ENCODE assay signal across 29 cellular contexts in genomic region chr20:63347950-63348827, GRCh38. TPM values are rescaled to one million over a fixed set of nuclear protein-coding genes. Genes with fewer than 3 reads are reported as not detected.
"Had no signal": no experiment of that assay in that cellular context is flagged by ENCODE, and none has a peak within 500 bp of the region (broad histone marks: within the 10 kb centered on the region; RNA-seq: fewer than 3 reads in every experiment).

No MANE protein-coding gene starts in this region.

- H3K4me3 Mint-ChIP-seq: activated CD4-positive, alpha-beta T cell treated with anti-CD3 and anti-CD28 coated beads, Interleukin-2, amount 10 ng/mL, durations not matched to agents 24 days and 14 days; activated CD8-positive, alpha-beta T cell treated with anti-CD3 and anti-CD28 coated beads, Interleukin-2, amount 10 ng/mL, durations not matched to agents 7 days and 5 days; activated naive CD4-positive, alpha-beta T cell treated with anti-CD3 and anti-CD28 coated beads, Interleukin-2, amount 50 U/mL, for 24 hours; activated naive CD8-positive, alpha-beta T cell treated with anti-CD3 and anti-CD28 coated beads, Interleukin-2, amount 10 ng/mL, durations not matched to agents 7 days and 5 days; activated T-cell treated with anti-CD3 and anti-CD28 coated beads, Interleukin-2, amount 50 U/mL, for 24 hours; T-helper 1 cell treated with Interleukin-12 subunit alpha and Interleukin-12 subunit beta and Interleukin-4 antibody, amounts not matched to agents 30 μg/mL and 1 μg/mL, for 36 hours; T-helper 2 cell treated with Interferon-gamma antibody and Interleukin-4, amounts not matched to agents 5 μg/mL and 100 μg/mL, for 36 hours had no signal

- H3K27ac Mint-ChIP-seq: activated CD4-positive, alpha-beta T cell treated with anti-CD3 and anti-CD28 coated beads, Interleukin-2, amount 10 ng/mL, durations not matched to agents 24 days and 14 days; activated CD8-positive, alpha-beta T cell treated with anti-CD3 and anti-CD28 coated beads, Interleukin-2, amount 10 ng/mL, durations not matched to agents 7 days and 5 days; activated naive CD4-positive, alpha-beta T cell treated with anti-CD3 and anti-CD28 coated beads, Interleukin-2, amount 50 U/mL, for 24 hours; activated naive CD8-positive, alpha-beta T cell treated with anti-CD3 and anti-CD28 coated beads, Interleukin-2, amount 10 ng/mL, durations not matched to agents 7 days and 5 days; activated T-cell treated with anti-CD3 and anti-CD28 coated beads, Interleukin-2, amount 50 U/mL, for 24 hours; activated T-helper 2 cell treated with anti-CD3 and anti-CD28 coated beads, Interferon-gamma antibody, Interleukin-2, Interleukin-4, amounts not matched to agents 10 μg/mL and 5 μg/mL and 100 μg/mL, durations not matched to agents 14 hours and 24 hours and 36 hours; T-helper 1 cell treated with Interleukin-12 subunit alpha and Interleukin-12 subunit beta and Interleukin-4 antibody, amounts not matched to agents 30 μg/mL and 1 μg/mL, for 36 hours; T-helper 2 cell treated with Interferon-gamma antibody and Interleukin-4, amounts not matched to agents 5 μg/mL and 100 μg/mL, for 36 hours had no signal

- H3K27me3 Mint-ChIP-seq: activated CD4-positive, alpha-beta T cell treated with anti-CD3 and anti-CD28 coated beads, Interleukin-2, amount 10 ng/mL, durations not matched to agents 24 days and 14 days; activated naive CD4-positive, alpha-beta T cell treated with anti-CD3 and anti-CD28 coated beads, Interleukin-2, amount 50 U/mL, for 24 hours; activated naive CD8-positive, alpha-beta T cell treated with anti-CD3 and anti-CD28 coated beads, Interleukin-2, amount 10 ng/mL, durations not matched to agents 7 days and 5 days had no signal

- H3K9me3 Mint-ChIP-seq: activated naive CD4-positive, alpha-beta T cell treated with anti-CD3 and anti-CD28 coated beads, Interleukin-2, amount 50 U/mL, for 24 hours had no signal

- H3K4me1 Mint-ChIP-seq: activated CD4-positive, alpha-beta T cell treated with anti-CD3 and anti-CD28 coated beads, Interleukin-2, amount 10 ng/mL, durations not matched to agents 24 days and 14 days; activated naive CD4-positive, alpha-beta T cell treated with anti-CD3 and anti-CD28 coated beads, Interleukin-2, amount 50 U/mL, for 24 hours; activated naive CD8-positive, alpha-beta T cell treated with anti-CD3 and anti-CD28 coated beads, Interleukin-2, amount 10 ng/mL, durations not matched to agents 7 days and 5 days had no signal

- H3K36me3 Mint-ChIP-seq: activated naive CD4-positive, alpha-beta T cell treated with anti-CD3 and anti-CD28 coated beads, Interleukin-2, amount 50 U/mL, for 24 hours; activated naive CD8-positive, alpha-beta T cell treated with anti-CD3 and anti-CD28 coated beads, Interleukin-2, amount 10 ng/mL, durations not matched to agents 7 days and 5 days had no signal

- DNase-seq: activated CD4-positive, alpha-beta T cell treated with anti-CD3 and anti-CD28 coated beads, Interleukin-2, amount 10 ng/mL, durations not matched to agents 24 days and 14 days; activated CD4-positive, alpha-beta T cell treated with anti-CD3 and anti-CD28 coated beads, Interleukin-2, amount 50 U/mL, for 48 hours; activated CD8-positive, alpha-beta T cell treated with anti-CD3 and anti-CD28 coated beads, Interleukin-2, amount 10 ng/mL, durations not matched to agents 7 days and 5 days; activated gamma-delta T cell; activated naive CD4-positive, alpha-beta T cell treated with Interleukin-2 at 50 U/mL for 16 hours; activated naive CD8-positive, alpha-beta T cell treated with anti-CD3 and anti-CD28 coated beads, Interleukin-2, amount 10 ng/mL, durations not matched to agents 7 days and 5 days; activated T-cell treated with anti-CD3 and anti-CD28 coated beads, Interleukin-2, amount 50 U/mL, for 24 hours; amygdala; MM.1S; MV-4-11; NCI-H1092; NCI-H1436 treated with DMSO at 0.1 percent for 48 hours; NCI-H1694 treated with DMSO at 0.1 percent for 48 hours; NCI-H2029; NCI-H345; NCI-H524 treated with DMSO at 0.1 percent for 48 hours; PC-9; SHP77; SK-N-SH had no signal

- ATAC-seq: activated CD8-positive, alpha-beta T cell treated with anti-CD3 and anti-CD28 coated beads, Interleukin-2, amount 10 ng/mL, durations not matched to agents 7 days and 5 days had no signal

RNA-seq across cellular contexts. Expression of gene CHRNA4, which starts 13.0 kb away (rescaled TPM):
- total RNA-seq: activated CD4-positive, alpha-beta T cell treated with anti-CD3 and anti-CD28 coated beads, Interleukin-2, amount 10 ng/mL, durations not matched to agents 24 days and 14 days; activated CD8-positive, alpha-beta T cell treated with anti-CD3 and anti-CD28 coated beads, Interleukin-2, amount 10 ng/mL, durations not matched to agents 7 days and 5 days; activated naive CD8-positive, alpha-beta T cell treated with anti-CD3 and anti-CD28 coated beads, Interleukin-2, amount 10 ng/mL, durations not matched to agents 7 days and 5 days; activated T-helper 2 cell treated with anti-CD3 and anti-CD28 coated beads, Interferon-gamma antibody, Interleukin-2, Interleukin-4, amounts not matched to agents 10 μg/mL and 5 μg/mL and 100 μg/mL, durations not matched to agents 14 hours and 24 hours and 36 hours; ascending aorta; LHCN-M2; NCI-H460; OCI-LY7; PC-9; SJSA1 had no signal

RNA-seq across cellular contexts. Expression of gene COL20A1, which starts 55.2 kb away (rescaled TPM):
- total RNA-seq: activated CD4-positive, alpha-beta T cell treated with anti-CD3 and anti-CD28 coated beads, Interleukin-2, amount 10 ng/mL, durations not matched to agents 24 days and 14 days; activated CD8-positive, alpha-beta T cell treated with anti-CD3 and anti-CD28 coated beads, Interleukin-2, amount 10 ng/mL, durations not matched to agents 7 days and 5 days; activated T-helper 2 cell treated with anti-CD3 and anti-CD28 coated beads, Interferon-gamma antibody, Interleukin-2, Interleukin-4, amounts not matched to agents 10 μg/mL and 5 μg/mL and 100 μg/mL, durations not matched to agents 14 hours and 24 hours and 36 hours; ascending aorta; cardiac muscle cell; PC-9; SJSA1 had no signal
